ENCODE assay signal across 8 cellular contexts in genomic region chr19:2456301-2456570, GRCh38. TPM values are rescaled to one million over a fixed set of nuclear protein-coding genes. Genes with fewer than 3 reads are reported as not detected.
DNase-seq lines count a peak whose midpoint lies in the region; ATAC-seq and TF ChIP-seq lines count a peak whose summit lies in the region.

No MANE protein-coding gene starts in this region.

- H3K4me2 ChIP-seq in HCT116 (ENCODE audit: low read length): peak overlapping the region; percentile 96

- H3K4me1 ChIP-seq in ACC112 (ENCODE audit: control insufficient read depth, insufficient read depth, low read length, unreplicated experiment) (peaks cover 7% of the 10 kb centered on the region), HCT116 (ENCODE audit: control insufficient read depth in 1 of 2, insufficient read depth in 2 of 2, low read length in 2 of 2) (peaks cover 6 to 31% of the 10 kb centered on the region in 2 experiments; a peak in 3 of 4 replicates), iPS-15b (ENCODE audit: control insufficient read depth, insufficient read depth, low read length) (no peaks in the 10 kb centered on the region), subcutaneous abdominal adipose tissue (ENCODE audit: control insufficient read depth in 5 of 5, insufficient read depth in 5 of 5, low read length in 5 of 5) (peaks cover 0 to 20% (median 15%) of the 10 kb centered on the region in 5 donors)

- peaks cover 45% of the 10 kb centered on the region for H3K79me2 ChIP-seq in ACC112 (ENCODE audit: control insufficient read depth, insufficient read depth, low read length, unreplicated experiment)
- H3K79me2 ChIP-seq in HCT116 (ENCODE audit: insufficient read depth, low read length): peaks cover 58% of the 10 kb centered on the region

- peak overlapping the region; percentile 85 for H3K4me3 Mint-ChIP-seq in activated CD8-positive, alpha-beta T cell treated with anti-CD3 and anti-CD28 coated beads, Interleukin-2, amount 10 ng/mL, durations not matched to agents 7 days and 5 days

- DNase-seq in HCT116 (ENCODE audit: low read depth, low spot score): no peak
- DNase-seq in activated CD8-positive, alpha-beta T cell treated with anti-CD3 and anti-CD28 coated beads, Interleukin-2, amount 10 ng/mL, durations not matched to agents 7 days and 5 days: no peak
- DNase-seq in inferior parietal cortex (ENCODE audit: extremely low spot score): no peak
- no peak for DNase-seq in NCI-H146 treated with DMSO at 0.1 percent for 48 hours (lab: John Stamatoyannopoulos, UW; ENCODE audit: unreplicated experiment)
- no peak for DNase-seq in DMS114 treated with DMSO at 0.1 percent for 48 hours (lab: John Stamatoyannopoulos, UW; ENCODE audit: unreplicated experiment)

- ATAC-seq in HCT116: 0 out of 2 replicates have a peak, but pooled peaks have one; percentile 2
- peak; percentile 3 for ATAC-seq in activated CD8-positive, alpha-beta T cell treated with anti-CD3 and anti-CD28 coated beads, Interleukin-2, amount 10 ng/mL, durations not matched to agents 7 days and 5 days

- H3K27ac ChIP-seq in ACC112 (ENCODE audit: low read depth, low read length): peak overlapping the region; percentile 26; the same call in 1 of the 2 replicates
- peak overlapping the region; percentile 96 for H3K27ac ChIP-seq in HCT116 (ENCODE audit: low read depth, low read length)
- no peak overlapping the region for H3K27ac ChIP-seq in subcutaneous abdominal adipose tissue (ENCODE audit: low read depth, low read length)

- POLR2A ChIA-PET in HCT116 (lab: Charles Lee): interaction anchor here (0.5 to 1.4 kb wide), 4 partner anchors 10 to 87 kb away, joined by 3 to 7 read pairs (median 5); partner anchors contain the start of gene GADD45B
- POLR2A ChIA-PET in activated CD8-positive, alpha-beta T cell treated with anti-CD3 and anti-CD28 coated beads, Interleukin-2, amount 10 ng/mL, durations not matched to agents 7 days and 5 days (lab: Charles Lee): interaction anchor here (0.7 to 2.7 kb wide), 8 partner anchors 10 to 219 kb away, joined by 3 to 30 read pairs (median 4); partner anchors contain the start of gene GADD45B

- CTCF ChIA-PET in HCT116 (lab: Charles Lee): no interaction called here
- CTCF ChIA-PET in activated CD8-positive, alpha-beta T cell treated with anti-CD3 and anti-CD28 coated beads, Interleukin-2, amount 10 ng/mL, durations not matched to agents 7 days and 5 days (lab: Charles Lee): interaction anchor here (0.7 to 2.5 kb wide), 7 partner anchors 13 to 158 kb away, joined by 3 to 8 read pairs (median 6); partner anchors contain the start of genes GADD45B and TIMM13

- intact Hi-C loops in HCT116 (cut with micrococcal nuclease): no loop called here

- H3K27me3 ChIP-seq in ACC112 (ENCODE audit: insufficient read depth, low read length) (no peaks in the 10 kb centered on the region), HCT116 (ENCODE audit: insufficient read depth, low read length) (no peaks in the 10 kb centered on the region), iPS-15b (ENCODE audit: control insufficient read depth, insufficient read depth, low read length) (no peaks in the 10 kb centered on the region), subcutaneous abdominal adipose tissue (ENCODE audit: control insufficient read depth in 5 of 5, insufficient read depth in 4 of 5, low read length in 5 of 5) (no peaks in the 10 kb centered on the region)

- H3K4me1 Mint-ChIP-seq in activated CD8-positive, alpha-beta T cell treated with anti-CD3 and anti-CD28 coated beads, Interleukin-2, amount 10 ng/mL, durations not matched to agents 7 days and 5 days (ENCODE audit: low read depth): peaks cover 30% of the 10 kb centered on the region

- H3K4me3 ChIP-seq in ACC112 (ENCODE audit: low read depth, low read length): peak overlapping the region; percentile 95
- H3K4me3 ChIP-seq in HCT116 (replicated peaks in 1 of 2; ENCODE audit: low read depth in 1 of 2, low read length in 2 of 2): peak overlapping the region; percentile 92 to 95
- H3K4me3 ChIP-seq in iPS-15b (ENCODE audit: low read depth, low read length): peak overlapping the region; percentile 73
- peak overlapping the region in 4 of 5 donors; percentile 75 to 90 (median 79) for H3K4me3 ChIP-seq in subcutaneous abdominal adipose tissue (ENCODE audit: low read depth in 1 of 5, low read length in 5 of 5)

- peak overlapping the region; percentile 86 for H3K27ac Mint-ChIP-seq in activated CD8-positive, alpha-beta T cell treated with anti-CD3 and anti-CD28 coated beads, Interleukin-2, amount 10 ng/mL, durations not matched to agents 7 days and 5 days

- TF ChIP-seq POLR2A in HCT116 (IDR thresholded peaks at IDR 0.05; ENCODE audit: borderline replicate concordance, extremely low read depth, insufficient read depth, insufficient read length): no peak

- RAD21 ChIA-PET in HCT116 (lab: Charles Lee; ENCODE audit: low non-redundant PET in 1 of 2, low total read pairs in 2 of 2, uncharacterized antibody in 2 of 2, unreplicated experiment in 2 of 2): no interaction called here

- H3K9me2 ChIP-seq in HCT116 (ENCODE audit: insufficient read depth): no peaks in the 10 kb centered on the region

- H3K9me3 Mint-ChIP-seq in activated CD8-positive, alpha-beta T cell treated with anti-CD3 and anti-CD28 coated beads, Interleukin-2, amount 10 ng/mL, durations not matched to agents 7 days and 5 days (ENCODE audit: insufficient read depth): no peaks in the 10 kb centered on the region

- H3K27me3 Mint-ChIP-seq in activated CD8-positive, alpha-beta T cell treated with anti-CD3 and anti-CD28 coated beads, Interleukin-2, amount 10 ng/mL, durations not matched to agents 7 days and 5 days (ENCODE audit: low read depth): no peaks in the 10 kb centered on the region

- H3K9me3 ChIP-seq in HCT116 (ENCODE audit: control insufficient read depth in 1 of 2, insufficient read depth in 1 of 2, low read depth in 1 of 2, low read length in 2 of 2) (no peaks in the 10 kb centered on the region), iPS-15b (ENCODE audit: control insufficient read depth, insufficient read depth, low read length) (no peaks in the 10 kb centered on the region), subcutaneous abdominal adipose tissue (ENCODE audit: control insufficient read depth in 5 of 5, low read length in 5 of 5) (no peaks in the 10 kb centered on the region)

- no peak for TF ChIP-seq CTCF in HCT116 (IDR thresholded peaks at IDR 0.05 in 2 of 3, conservative IDR thresholded peaks at IDR 0.05 in 1 of 3; ENCODE audit: borderline replicate concordance in 1 of 3, insufficient read depth in 1 of 3, low read depth in 2 of 3, low read length in 2 of 3)

- peaks cover 15% of the 10 kb centered on the region for H3K36me3 Mint-ChIP-seq in activated CD8-positive, alpha-beta T cell treated with anti-CD3 and anti-CD28 coated beads, Interleukin-2, amount 10 ng/mL, durations not matched to agents 7 days and 5 days (ENCODE audit: low read depth)

- no peak for TF ChIP-seq RAD21 in HCT116 (IDR thresholded peaks at IDR 0.05; ENCODE audit: low read depth)

- no TSS peak for BruUV-seq in HCT116 (replicated peaks; lab: Mats Ljungman, UMichigan)

- H3K9ac ChIP-seq in HCT116 (ENCODE audit: low read length) (peak overlapping the region; percentile 100), iPS-15b (ENCODE audit: low read depth, low read length) (peak overlapping the region; percentile 83), subcutaneous abdominal adipose tissue (ENCODE audit: low read length in 5 of 5) (peak overlapping the region in 4 of 5 donors; percentile 59 to 83 (median 76))

- no peaks in the 10 kb centered on the region for H3K36me3 ChIP-seq in ACC112 (ENCODE audit: insufficient read depth, low read length)
- peaks cover 0 to 4% of the 10 kb centered on the region in 2 experiments; a peak in 3 of 4 replicates for H3K36me3 ChIP-seq in HCT116 (ENCODE audit: control insufficient read depth in 1 of 2, insufficient read depth in 2 of 2, low read length in 2 of 2)
- H3K36me3 ChIP-seq in iPS-15b (ENCODE audit: control insufficient read depth, insufficient read depth, low read length): peaks cover 2% of the 10 kb centered on the region
- H3K36me3 ChIP-seq in subcutaneous abdominal adipose tissue (ENCODE audit: control insufficient read depth in 5 of 5, insufficient read depth in 5 of 5, low read length in 5 of 5): no peaks in the 10 kb centered on the region

- H2AFZ ChIP-seq in ACC112 (ENCODE audit: low read length, unreplicated experiment) (no peak overlapping the region), HCT116 (ENCODE audit: low read depth, low read length, poor library complexity, severe bottlenecking) (no peak overlapping the region)

- peaks cover 6% of the 10 kb centered on the region; the same call in 1 of the 2 replicates for H4K20me1 ChIP-seq in HCT116 (ENCODE audit: insufficient read depth)

TF ChIP-seq in HCT116, 20 proteins besides CTCF, POLR2A, EP300 and RAD21 (continues in another document):
- TF ChIP-seq ZNF274 (IDR thresholded peaks at IDR 0.05; ENCODE audit: low read depth, low read length): no peak
- no peak for TF ChIP-seq EZH2 (IDR thresholded peaks at IDR 0.05)

RNA-seq across cellular contexts. Expression of gene LMNB2, which starts 0.5 kb away (rescaled TPM):
- 228 TPM for total RNA-seq in HCT116 (2021; ENCODE audit: unreplicated experiment)
- 166 and 204 TPM in 2 replicates for polyA plus RNA-seq in HCT116 (2012)
- total RNA-seq in activated CD8-positive, alpha-beta T cell treated with anti-CD3 and anti-CD28 coated beads, Interleukin-2, amount 10 ng/mL, durations not matched to agents 7 days and 5 days: 100 to 1,000 TPM; 108 to 119 TPM

RNA-seq across cellular contexts. Expression of gene GADD45B, which starts 19.7 kb away (rescaled TPM):
- 37.9 TPM for total RNA-seq in HCT116 (2021; ENCODE audit: unreplicated experiment)
- polyA plus RNA-seq in HCT116 (2012): 40.1 and 61.8 TPM in 2 replicates
- total RNA-seq in activated CD8-positive, alpha-beta T cell treated with anti-CD3 and anti-CD28 coated beads, Interleukin-2, amount 10 ng/mL, durations not matched to agents 7 days and 5 days: 10 to 100 TPM; 59.2 to 61.4 TPM

RNA-seq across cellular contexts. Expression of gene TIMM13, which starts 28.9 kb away (rescaled TPM):
- 151 TPM for total RNA-seq in HCT116 (2021; ENCODE audit: unreplicated experiment)
- polyA plus RNA-seq in HCT116 (2012): 77.6 and 78.7 TPM in 2 replicates
- 10 to 100 TPM; 75.1 to 80.2 TPM for total RNA-seq in activated CD8-positive, alpha-beta T cell treated with anti-CD3 and anti-CD28 coated beads, Interleukin-2, amount 10 ng/mL, durations not matched to agents 7 days and 5 days
